ENCODE assay signal across 21 cellular contexts in genomic region chr15:62932436-62932835, GRCh38.
DNase-seq lines count a peak whose midpoint lies in the region; TF ChIP-seq lines count a peak whose summit lies in the region.
"Had no signal": no experiment of that assay in that cellular context is flagged by ENCODE, and none has a peak within 500 bp of the region (broad histone marks: within the 10 kb centered on the region; RNA-seq: fewer than 3 reads in every experiment).

No MANE protein-coding gene starts in this region.

- H3K9me3 Mint-ChIP-seq in HFFc6 (no peaks in the 10 kb centered on the region), immature natural killer cell (no peaks in the 10 kb centered on the region)
- H3K9me3 Mint-ChIP-seq: activated naive CD4-positive, alpha-beta T cell treated with anti-CD3 and anti-CD28 coated beads, Interleukin-2, amount 50 U/mL, for 72 hours; activated T-cell treated with anti-CD3 and anti-CD28 coated beads, Interleukin-2, amount 50 U/mL, for 4 hours; natural killer cell; stimulated activated naive CD8-positive, alpha-beta T cell treated with anti-CD3 and anti-CD28 coated beads, Interleukin-15, amount 100 ng/mL, for 72 hours had no signal

- no peak overlapping the region for H3K4me3 ChIP-seq in astrocyte of the spinal cord (ENCODE audit: low read depth, low read length)
- H3K4me3 ChIP-seq: gastrocnemius medialis, lower lobe of right lung, vagina had no signal

- intact Hi-C loops in posterior cingulate gyrus (cut with DNase I), result no loop called here

- H3K27me3 Mint-ChIP-seq in HFFc6 (ENCODE audit: insufficient read depth) (no peaks in the 10 kb centered on the region; the same call in 1 of the 2 replicates), immature natural killer cell (ENCODE audit: low read depth in 3 of 3) (peaks cover 0 to 6% (median 0%) of the 10 kb centered on the region in 3 donors)

- H3K36me3 Mint-ChIP-seq in HFFc6 (ENCODE audit: low read depth) (no peaks in the 10 kb centered on the region), immature natural killer cell (no peaks in the 10 kb centered on the region)
- H3K36me3 Mint-ChIP-seq: activated naive CD4-positive, alpha-beta T cell treated with anti-CD3 and anti-CD28 coated beads, Interleukin-2, amount 50 U/mL, for 72 hours; natural killer cell had no signal

- no peak for TF ChIP-seq CTCF in HFFc6 (IDR thresholded peaks at IDR 0.05)
- no peak for TF ChIP-seq CTCF in astrocyte of the spinal cord (IDR thresholded peaks at IDR 0.05; ENCODE audit: low read depth, low read length)

- peak overlapping the region; percentile 81 for H3K27ac Mint-ChIP-seq in HFFc6
- no peak overlapping the region for H3K27ac Mint-ChIP-seq in immature natural killer cell
- H3K27ac Mint-ChIP-seq: activated naive CD4-positive, alpha-beta T cell treated with anti-CD3 and anti-CD28 coated beads, Interleukin-2, amount 50 U/mL, for 72 hours; natural killer cell; stimulated activated naive CD8-positive, alpha-beta T cell treated with anti-CD3 and anti-CD28 coated beads, Interleukin-15, amount 100 ng/mL, for 72 hours had no signal

- DNase-seq in AG08395 (ENCODE audit: low spot score) (peak; percentile 44), HFFc6 (peak; percentile 77), astrocyte of the spinal cord (ENCODE audit: low read depth, low spot score) (peak; percentile 67), iris pigment epithelial cell (ENCODE audit: low read depth) (peak; percentile 82), immature natural killer cell (no peak), posterior cingulate gyrus (no peak), cerebellum (ENCODE audit: low spot score) (no peak)
- DNase-seq in stimulated activated CD4-positive, alpha-beta T cell treated with anti-CD3 and anti-CD28 coated beads, Interleukin-4, amount 100 ng/mL, for 1 hour, result no peak
- DNase-seq: ACHN; activated CD4-positive, alpha-beta T cell treated with anti-CD3 and anti-CD28 coated beads, Interleukin-2, amount 50 U/mL, for 4 hours; activated T-cell treated with anti-CD3 and anti-CD28 coated beads, Interleukin-2, amount 50 U/mL, for 4 hours; effector memory CD4-positive, alpha-beta T cell; gastrocnemius medialis; lower lobe of right lung; natural killer cell; NCI-H2081; NCI-H524; stimulated activated CD4-positive, alpha-beta T cell treated with anti-CD3 and anti-CD28 coated beads, Interleukin-15, amount 100 ng/mL, for 24 hours; stimulated activated naive CD8-positive, alpha-beta T cell treated with anti-CD3 and anti-CD28 coated beads, Interleukin-15, amount 100 ng/mL, for 72 hours had no signal

- H3K4me3 Mint-ChIP-seq in HFFc6 (peak overlapping the region; percentile 25), immature natural killer cell (no peak overlapping the region)
- H3K4me3 Mint-ChIP-seq: activated T-cell treated with anti-CD3 and anti-CD28 coated beads, Interleukin-2, amount 50 U/mL, for 4 hours; natural killer cell; stimulated activated naive CD8-positive, alpha-beta T cell treated with anti-CD3 and anti-CD28 coated beads, Interleukin-15, amount 100 ng/mL, for 72 hours had no signal

- H3K4me1 Mint-ChIP-seq in HFFc6 (ENCODE audit: low read depth) (peaks cover 87% of the 10 kb centered on the region), immature natural killer cell (no peaks in the 10 kb centered on the region)
- H3K4me1 Mint-ChIP-seq: natural killer cell; stimulated activated naive CD8-positive, alpha-beta T cell treated with anti-CD3 and anti-CD28 coated beads, Interleukin-15, amount 100 ng/mL, for 72 hours had no signal

- in situ Hi-C loops in astrocyte of the spinal cord (cut with HindIII; ENCODE audit: low sequenced_read_pairs), result no loop called here

Comparison
In these comparisons a context has a peak if more than half of its experiments do, and no peak if none do; other contexts are left out.
1. DNase-seq: peak in AG08395 (single experiment), HFFc6 (single experiment), astrocyte of the spinal cord (single experiment) and iris pigment epithelial cell (single experiment); none in stimulated activated CD4-positive, alpha-beta T cell treated with anti-CD3 and anti-CD28 coated beads, Interleukin-4, amount 100 ng/mL, for 1 hour (single experiment), immature natural killer cell (0 of 3), posterior cingulate gyrus (0 of 10) and cerebellum (single experiment).